In genomic region chr7:22725585-22725984, GRCh38 we compare ENCODE assay signal across 10 cellular contexts. TPM values are rescaled to one million over a fixed set of nuclear protein-coding genes. Genes with fewer than 3 reads are reported as not detected.
A peak's percentile ranks its signal among the peaks of the same experiment; 100 is the strongest.
DNase-seq lines count a peak whose midpoint lies in the region; ATAC-seq and TF ChIP-seq lines count a peak whose summit lies in the region.
"Had no signal": no experiment of that assay in that cellular context is flagged by ENCODE, and none has a peak within 500 bp of the region (broad histone marks: within the 10 kb centered on the region; RNA-seq: fewer than 3 reads in every experiment).

No MANE protein-coding gene starts in this region.

- H3K36me3 Mint-ChIP-seq in WTC11 (no peaks in the 10 kb centered on the region), naive B cell (peaks cover 0 to 9% of the 10 kb centered on the region in 2 donors)

- intact Hi-C loops in heart left ventricle (cut with DNase I) = loop anchor here in 9 of 10 donors (5.0 to 10.0 kb wide), 6 partner anchors 138 to 611 kb away; no protein-coding TSS in a partner anchor

- H3K4me3 Mint-ChIP-seq in WTC11 = no peak overlapping the region
- H3K4me3 Mint-ChIP-seq in naive B cell = peak overlapping the region; percentile 86 to 95 (median 92)

- H3K27me3 ChIP-seq in heart left ventricle = no peaks in the 10 kb centered on the region

- CTCF ChIA-PET in WTC11 (lab: Charles Lee) = interaction anchor here (0.6 to 6.7 kb wide), 13 partner anchors 16 to 329 kb away, joined by 3 to 197 read pairs (median 6); no protein-coding TSS in a partner anchor

- no peaks in the 10 kb centered on the region for H3K9me3 Mint-ChIP-seq in WTC11
- H3K9me3 Mint-ChIP-seq in naive B cell = no peaks in the 10 kb centered on the region

- TF ChIP-seq POLR2A in heart left ventricle (IDR thresholded peaks at IDR 0.05) = no peak

- H3K36me3 ChIP-seq in heart left ventricle = peaks cover 0 to 7% (median 0%) of the 10 kb centered on the region in 9 donors

- H3K27me3 Mint-ChIP-seq in WTC11 (ENCODE audit: low read depth) (peaks cover 4% of the 10 kb centered on the region), naive B cell (no peaks in the 10 kb centered on the region)

- H3K9me3 ChIP-seq in heart left ventricle = no peaks in the 10 kb centered on the region

- H3K4me1 ChIP-seq in heart left ventricle = peaks cover 4 to 77% (median 38%) of the 10 kb centered on the region in 12 donors

- H3K4me1 Mint-ChIP-seq in WTC11 = peaks cover 42% of the 10 kb centered on the region
- peaks cover 64 to 94% (median 73%) of the 10 kb centered on the region in 3 donors for H3K4me1 Mint-ChIP-seq in naive B cell

- in situ Hi-C loops in G401 (cut with HindIII; ENCODE audit: low sequenced_read_pairs) = no loop called here

- POLR2A ChIA-PET in WTC11 (lab: Charles Lee) = no interaction called here

- H3K4me3 ChIP-seq in GM12864 (ENCODE audit: low read depth, low read length) (no peak overlapping the region; the same call in 1 of the 2 replicates), heart left ventricle (peak overlapping the region in 1 of 12 donors; percentile 2)

- TF ChIP-seq CTCF in GM12864 (IDR thresholded peaks at IDR 0.05; ENCODE audit: low read depth, low read length, missing control alignments) (peak; percentile 25), WTC11 (IDR thresholded peaks at IDR 0.05) (no peak), heart left ventricle (IDR thresholded peaks at IDR 0.05) (no peak)

- H3K27ac Mint-ChIP-seq in WTC11 (no peak overlapping the region), naive B cell (peak overlapping the region; percentile 89 to 99 (median 98))

- DNase-seq in GM12864 (ENCODE audit: low read depth) (peak; percentile 36), Kasumi-1 (lab: John Stamatoyannopoulos, UW) (peak; percentile 67 to 72), WTC11 (ENCODE audit: low spot score) (no peak), naive B cell (no peak), G401 (ENCODE audit: low spot score) (no peak), heart left ventricle (no peak), NCI-H146 (lab: John Stamatoyannopoulos, UW) (no peak)
- DNase-seq: activated gamma-delta T cell treated with Interleukin-2 at 50 U/mL for 16 hours, NCI-H510A had no signal

- WGBS in heart left ventricle, 4 donors = 62 to 82% (median 78%) methylated on average over 9 of the region's 9 CpGs

- H3K27ac ChIP-seq in heart left ventricle = peak overlapping the region in 2 of 12 donors; percentile 50 to 83

- ATAC-seq in WTC11 (peak; percentile 7), naive B cell (ENCODE audit: low read depth in 2 of 2) (no peak), heart left ventricle (no peak), GM18519 (IDR thresholded peaks at IDR 0.05; ENCODE audit: low FRiP score, unreplicated experiment) (no peak)

TF ChIP-seq in WTC11, 78 proteins besides CTCF, POLR2A, EP300 and RAD21:
- TF ChIP-seq ZNF263 (CRISPR knock-in tag; IDR thresholded peaks at IDR 0.05; ENCODE audit: low read depth) (no peak), USF1 (CRISPR knock-in tag; IDR thresholded peaks at IDR 0.05) (0 out of 2 replicates have a peak, but pooled peaks have one; percentile 5), GABPB1 (CRISPR knock-in tag; IDR thresholded peaks at IDR 0.05) (0 out of 2 replicates have a peak, but pooled peaks have one; percentile 16), RELA (CRISPR knock-in tag; IDR thresholded peaks at IDR 0.05; ENCODE audit: borderline replicate concordance) (no peak), HMGA2 (CRISPR knock-in tag; IDR thresholded peaks at IDR 0.05) (no peak)

RNA-seq across cellular contexts. Expression of gene IL6, which starts 1.4 kb away (rescaled TPM):
- total RNA-seq in WTC11 (2021) (0.27 to 0.71 TPM (median 0.52 TPM) in 3 replicates), heart left ventricle (10 to 100 TPM in 1 of 9 donors, 1 to 10 TPM in 5, under 1 TPM in 2, not detected in 1; 0.72 to 15.1 (median 2.6) TPM)
- polyA plus RNA-seq in naive B cell (ENCODE audit: low read depth in 6 of 6) (10 to 100 TPM in 3 of 6 donors, 1 to 10 TPM in 3; 6.1 to 35.9 (median 9.4) TPM), heart left ventricle (1 to 10 TPM; 1.7 to 2.0 TPM)
- not detected in 2 replicates for total RNA-seq in G401 (2014; rRNA removed; shearing (Covaris generic))

Comparison
In these comparisons a context has a peak if more than half of its experiments do, and no peak if none do; other contexts are left out.
1. DNase-seq: peak in GM12864 (single experiment) and Kasumi-1 (2 of 2); none in WTC11 (single experiment), naive B cell (single experiment), G401 (single experiment), heart left ventricle (0 of 5) and NCI-H146 (single experiment).